Comparison of ENCODE assay signal across 11 cellular contexts in genomic region chr19:38770228-38770950, GRCh38. TPM values are rescaled to one million over a fixed set of nuclear protein-coding genes. Genes with fewer than 3 reads are reported as not detected.
DNase-seq lines count a peak whose midpoint lies in the region; ATAC-seq and TF ChIP-seq lines count a peak whose summit lies in the region.
"Not testable (repeated sequence)": the region's sequence is repeated elsewhere in the genome, so short reads cannot be mapped to it uniquely, and the experiment has no call there.
"Had no signal": no experiment of that assay in that cellular context is flagged by ENCODE, and none has a peak within 500 bp of the region (broad histone marks: within the 10 kb centered on the region; RNA-seq: fewer than 3 reads in every experiment).

No MANE protein-coding gene starts in this region.

- H3K79me2 ChIP-seq in DOHH2 (ENCODE audit: control insufficient read depth, low read length); HCT116 (ENCODE audit: insufficient read depth, low read length); OCI-LY1 (ENCODE audit: insufficient read depth, low read length): not testable (repeated sequence)

- not testable (repeated sequence) for TF ChIP-seq RAD21 in HCT116 (IDR thresholded peaks at IDR 0.05; ENCODE audit: low read depth)

- WGBS in body of pancreas, 2 donors, result 20% methylated on average over 2 of the region's 58 CpGs; no CpG with 5 or more reads in 1 of the 2 donors
- WGBS in gastroesophageal sphincter (ENCODE audit: low coverage in 1 of 2), 2 donors, result no CpG with 5 or more reads among the region's 58 CpGs
- 4 to 9% methylated on average over 14 to 27 of the region's 58 CpGs for WGBS in lung, 2 donors
- no CpG with 5 or more reads among the region's 58 CpGs for WGBS in upper lobe of left lung, 2 donors

- H2AFZ ChIP-seq in HCT116 (ENCODE audit: low read depth, low read length, poor library complexity, severe bottlenecking); OCI-LY1 (ENCODE audit: low read length): not testable (repeated sequence)

- TF ChIP-seq POLR2A in HCT116 (IDR thresholded peaks at IDR 0.05; ENCODE audit: borderline replicate concordance, extremely low read depth, insufficient read depth, insufficient read length); body of pancreas (IDR thresholded peaks at IDR 0.05); gastroesophageal sphincter (IDR thresholded peaks at IDR 0.05); upper lobe of left lung (IDR thresholded peaks at IDR 0.05): not testable (repeated sequence)
- peak in 1 of 2 donors; percentile 1 for TF ChIP-seq POLR2A in gastrocnemius medialis (IDR thresholded peaks at IDR 0.05)

- not testable (repeated sequence) for TF ChIP-seq CTCF in DOHH2 (IDR thresholded peaks at IDR 0.05; ENCODE audit: low read depth, low read length, poor library complexity, severe bottlenecking); HCT116 (IDR thresholded peaks at IDR 0.05 in 2 of 3, conservative IDR thresholded peaks at IDR 0.05 in 1 of 3; ENCODE audit: borderline replicate concordance in 1 of 3, insufficient read depth in 1 of 3, low read depth in 2 of 3, low read length in 2 of 3); OCI-LY1 (IDR thresholded peaks at IDR 0.05; ENCODE audit: low read length); body of pancreas (IDR thresholded peaks at IDR 0.05); gastroesophageal sphincter (IDR thresholded peaks at IDR 0.05); lung (IDR thresholded peaks at IDR 0.05; ENCODE audit: control extremely low read depth, extremely low read depth); gastrocnemius medialis (IDR thresholded peaks at IDR 0.05 in 4 of 5, conservative IDR thresholded peaks at IDR 0.05 in 1 of 5); upper lobe of left lung (IDR thresholded peaks at IDR 0.05)

- peak overlapping the region; percentile 27; the same call in 1 of the 2 replicates for H3K4me3 ChIP-seq in DOHH2 (ENCODE audit: low read length)
- H3K4me3 ChIP-seq in HCT116 (replicated peaks in 1 of 2; ENCODE audit: low read depth in 1 of 2, low read length in 2 of 2); body of pancreas: not testable (repeated sequence)
- peak overlapping the region; percentile 51 for H3K4me3 ChIP-seq in OCI-LY1 (ENCODE audit: low read depth, low read length, poor library complexity, severe bottlenecking)
- peak overlapping the region in 1 of 2 donors; percentile 35 for H3K4me3 ChIP-seq in gastroesophageal sphincter
- peak overlapping the region; percentile 8 for H3K4me3 ChIP-seq in lung
- peak overlapping the region; percentile 18 to 52 (median 40) for H3K4me3 ChIP-seq in gastrocnemius medialis
- H3K4me3 ChIP-seq in upper lobe of left lung, result peak overlapping the region in 3 of 4 donors; percentile 38 to 51 (median 45)

- not testable (repeated sequence) for BruUV-seq in HCT116 (replicated peaks; lab: Mats Ljungman, UMichigan)

- H3K27ac ChIP-seq in DOHH2 (ENCODE audit: low read depth, low read length); HCT116 (ENCODE audit: low read depth, low read length); OCI-LY1 (ENCODE audit: low read depth, low read length, poor library complexity, severe bottlenecking); body of pancreas: not testable (repeated sequence)
- H3K27ac ChIP-seq in gastroesophageal sphincter (peak overlapping the region in 2 of 4 donors; percentile 26 to 75), lung (ENCODE audit: low read depth in 1 of 2, low read length in 1 of 2) (peak overlapping the region in 1 of 2 donors; percentile 56), gastrocnemius medialis (peak overlapping the region in 2 of 4 donors; percentile 63 to 68), upper lobe of left lung (peak overlapping the region in 3 of 4 donors; percentile 54 to 78 (median 68))

- not testable (repeated sequence) for TF ChIP-seq EP300 in gastroesophageal sphincter (IDR thresholded peaks at IDR 0.05); upper lobe of left lung (IDR thresholded peaks at IDR 0.05)

- H3K9me2 ChIP-seq in DOHH2 (replicated peaks; ENCODE audit: control insufficient read depth, low read length); HCT116 (ENCODE audit: insufficient read depth); OCI-LY1 (ENCODE audit: low read depth, low read length): not testable (repeated sequence)

- H4K20me1 ChIP-seq in DOHH2 (ENCODE audit: control insufficient read depth, insufficient read depth, low read depth, low read length); HCT116 (ENCODE audit: insufficient read depth); OCI-LY1 (ENCODE audit: insufficient read depth, low read length): not testable (repeated sequence)

- peak overlapping the region; percentile 45 for H3K4me2 ChIP-seq in DOHH2 (ENCODE audit: low read length)
- H3K4me2 ChIP-seq in HCT116 (ENCODE audit: low read length), result not testable (repeated sequence)
- peak overlapping the region; percentile 57; the same call in 1 of the 2 replicates for H3K4me2 ChIP-seq in OCI-LY1 (ENCODE audit: low read length)

- CTCF ChIA-PET in HCT116 (lab: Charles Lee), result interaction anchor here (0.8 to 1.7 kb wide), 6 partner anchors 13 to 160 kb away, joined by 3 to 10 read pairs (median 3); partner anchors contain the start of genes MRPS12, NFKBIB and SARS2

- RAD21 ChIA-PET in HCT116 (lab: Charles Lee; ENCODE audit: low non-redundant PET in 1 of 2, low total read pairs in 2 of 2, uncharacterized antibody in 2 of 2, unreplicated experiment in 2 of 2), result not testable (repeated sequence)

- POLR2A ChIA-PET in HCT116 (lab: Charles Lee), result not testable (repeated sequence)

- intact Hi-C loops in HCT116 (cut with micrococcal nuclease); body of pancreas (cut with DNase I); gastrocnemius medialis (cut with DNase I; ENCODE audit: low total_unique reads): not testable (repeated sequence)

- ATAC-seq in HCT116 (peak; percentile 16), body of pancreas (peak; percentile 20), gastroesophageal sphincter (peak; percentile 10), lung (ENCODE audit: insufficient read depth, low FRiP score) (peak; percentile 27), gastrocnemius medialis (peak; percentile 13 to 22), upper lobe of left lung (ENCODE audit: low FRiP score in 2 of 2) (peak; percentile 1 to 57)

- not testable (repeated sequence) for H3K9me3 ChIP-seq in DOHH2 (ENCODE audit: control insufficient read depth, insufficient read depth, low read length); HCT116 (ENCODE audit: control insufficient read depth in 1 of 2, insufficient read depth in 1 of 2, low read depth in 1 of 2, low read length in 2 of 2); OCI-LY1 (ENCODE audit: low read length); body of pancreas; gastroesophageal sphincter; lung (ENCODE audit: control insufficient read depth in 2 of 2, insufficient read depth in 1 of 2, low read length in 1 of 2); gastrocnemius medialis; upper lobe of left lung

- DNase-seq in HCT116 (ENCODE audit: low read depth, low spot score); body of pancreas; lung (ENCODE audit: low spot score); gastrocnemius medialis; upper lobe of left lung: not testable (repeated sequence)

- not testable (repeated sequence) for H3F3A ChIP-seq in DOHH2 (ENCODE audit: control insufficient read depth, insufficient read depth); OCI-LY1 (ENCODE audit: insufficient read depth, low read length)

- not testable (repeated sequence) for H3K9ac ChIP-seq in HCT116 (ENCODE audit: low read length); OCI-LY1 (ENCODE audit: low read length)

- H3K4me1 ChIP-seq in DOHH2 (ENCODE audit: control insufficient read depth, low read length), result peaks cover 11% of the 10 kb centered on the region
- H3K4me1 ChIP-seq in HCT116 (ENCODE audit: control insufficient read depth in 1 of 2, insufficient read depth in 2 of 2, low read length in 2 of 2); body of pancreas; gastroesophageal sphincter; lung (ENCODE audit: control insufficient read depth in 2 of 2, insufficient read depth in 2 of 2, low read length in 2 of 2); gastrocnemius medialis: not testable (repeated sequence)
- peaks cover 14% of the 10 kb centered on the region for H3K4me1 ChIP-seq in OCI-LY1 (ENCODE audit: insufficient read depth, low read length, severe bottlenecking)
- peaks cover 4 to 11% (median 9%) of the 10 kb centered on the region in 4 donors for H3K4me1 ChIP-seq in upper lobe of left lung

- H3K36me3 ChIP-seq in DOHH2 (ENCODE audit: control insufficient read depth, low read length); HCT116 (ENCODE audit: control insufficient read depth in 1 of 2, insufficient read depth in 2 of 2, low read length in 2 of 2); OCI-LY1 (ENCODE audit: insufficient read depth, low read length); body of pancreas (replicated peaks in 1 of 2; ENCODE audit: insufficient read depth in 1 of 2, low read depth in 2 of 2); gastroesophageal sphincter; lung (ENCODE audit: control insufficient read depth in 2 of 2, insufficient read depth in 2 of 2, low read length in 2 of 2); gastrocnemius medialis; upper lobe of left lung: not testable (repeated sequence)

- H3K27me3 ChIP-seq in DOHH2 (ENCODE audit: control insufficient read depth, low read length); HCT116 (ENCODE audit: insufficient read depth, low read length); OCI-LY1 (ENCODE audit: insufficient read depth, low read length); body of pancreas; gastroesophageal sphincter; lung (ENCODE audit: control insufficient read depth, insufficient read depth); gastrocnemius medialis; upper lobe of left lung: not testable (repeated sequence)

- in situ Hi-C loops in gastrocnemius medialis (cut with MboI; ENCODE audit: low sequenced_read_pairs in 4 of 4), result not testable (repeated sequence)

RNA-seq across cellular contexts. Expression of gene LGALS7, which starts 2.9 kb away (rescaled TPM):
- not detected for total RNA-seq in HCT116 (2021; ENCODE audit: unreplicated experiment)
- not detected in 2 replicates for polyA plus RNA-seq in HCT116 (2012)
- not detected for total RNA-seq in body of pancreas
- 10 to 100 TPM in 1 of 4 donors, not detected in 3; 25.8 TPM for total RNA-seq in gastroesophageal sphincter
- total RNA-seq in lung, result 1 to 10 TPM in 1 of 2 donors, not detected in 1; 2.4 TPM
- 1 to 10 TPM; 4.9 to 5.0 TPM for polyA plus RNA-seq in lung
- not detected for total RNA-seq in gastrocnemius medialis
- total RNA-seq in upper lobe of left lung, result not detected
- total RNA-seq: activated CD4-positive, alpha-beta T cell treated with anti-CD3 and anti-CD28 coated beads, Interleukin-2, amount 10 ng/mL, durations not matched to agents 24 days and 14 days; HT1080; posterior vena cava had no signal

RNA-seq across cellular contexts. Expression of gene LGALS7B, which starts 18.6 kb away (rescaled TPM):
- 2.4 TPM for total RNA-seq in HCT116 (2021; ENCODE audit: unreplicated experiment)
- polyA plus RNA-seq in HCT116 (2012), result 1.4 and 2.0 TPM in 2 replicates
- not detected for total RNA-seq in body of pancreas
- total RNA-seq in gastroesophageal sphincter, result 10 to 100 TPM in 1 of 4 donors, 1 to 10 TPM in 2, not detected in 1; 2.1 to 58.4 (median 9.8) TPM
- 1 to 10 TPM in 1 of 2 donors, not detected in 1; 2.3 TPM for total RNA-seq in lung
- polyA plus RNA-seq in lung, result 10 to 100 TPM; 12.2 to 16.3 TPM
- not detected for total RNA-seq in gastrocnemius medialis
- total RNA-seq in upper lobe of left lung, result 10 to 100 TPM in 1 of 6 donors, not detected in 5; 12.4 TPM
- total RNA-seq: activated CD4-positive, alpha-beta T cell treated with anti-CD3 and anti-CD28 coated beads, Interleukin-2, amount 10 ng/mL, durations not matched to agents 24 days and 14 days; HT1080; posterior vena cava had no signal

RNA-seq across cellular contexts. Expression of gene CAPN12, which starts 26.1 kb away (rescaled TPM):
- total RNA-seq in HCT116 (2021; ENCODE audit: unreplicated experiment) (8.8 TPM), body of pancreas (10 to 100 TPM in 1 of 2 donors, 1 to 10 TPM in 1; 9.9 to 11.4 TPM), gastroesophageal sphincter (1 to 10 TPM in 2 of 4 donors, under 1 TPM in 1, not detected in 1; 0.93 to 2.2 (median 1.1) TPM), lung (1 to 10 TPM; 2.0 to 7.1 TPM), gastrocnemius medialis (under 1 TPM in 1 of 4 donors, not detected in 3; 0.42 TPM), upper lobe of left lung (10 to 100 TPM in 3 of 6 donors, 1 to 10 TPM in 3; 5.2 to 93.2 (median 11.1) TPM)
- 8.6 and 10.4 TPM in 2 replicates for polyA plus RNA-seq in HCT116 (2012)
- 10 to 100 TPM in 1 of 2 donors, 1 to 10 TPM in 1; 4.9 to 17.8 TPM for polyA plus RNA-seq in lung

RNA-seq across cellular contexts. Expression of gene LGALS4, which starts 42.4 kb away (rescaled TPM):
- 0.86 TPM for total RNA-seq in HCT116 (2021; ENCODE audit: unreplicated experiment)
- 0.19 and 0.36 TPM in 2 replicates for polyA plus RNA-seq in HCT116 (2012)
- total RNA-seq in body of pancreas, result 100 to 1,000 TPM in 1 of 2 donors, 10 to 100 TPM in 1; 54.1 to 153 TPM
- total RNA-seq in gastroesophageal sphincter, result 1 to 10 TPM in 2 of 4 donors, under 1 TPM in 1, not detected in 1; 0.27 to 1.6 (median 1.1) TPM
- 1 to 10 TPM; 1.7 to 3.5 TPM for total RNA-seq in lung
- 1 to 10 TPM in 1 of 2 donors, under 1 TPM in 1; 0.39 to 4.1 TPM for polyA plus RNA-seq in lung
- total RNA-seq in gastrocnemius medialis, result 10 to 100 TPM in 1 of 4 donors, 1 to 10 TPM in 1, under 1 TPM in 1, not detected in 1; 0.55 to 14.2 (median 1.2) TPM
- 10 to 100 TPM in 1 of 6 donors, 1 to 10 TPM in 5; 3.1 to 12.3 (median 5.0) TPM for total RNA-seq in upper lobe of left lung
